Comparison of ENCODE assay signal across 18 cellular contexts in the genomic region with DNA sequence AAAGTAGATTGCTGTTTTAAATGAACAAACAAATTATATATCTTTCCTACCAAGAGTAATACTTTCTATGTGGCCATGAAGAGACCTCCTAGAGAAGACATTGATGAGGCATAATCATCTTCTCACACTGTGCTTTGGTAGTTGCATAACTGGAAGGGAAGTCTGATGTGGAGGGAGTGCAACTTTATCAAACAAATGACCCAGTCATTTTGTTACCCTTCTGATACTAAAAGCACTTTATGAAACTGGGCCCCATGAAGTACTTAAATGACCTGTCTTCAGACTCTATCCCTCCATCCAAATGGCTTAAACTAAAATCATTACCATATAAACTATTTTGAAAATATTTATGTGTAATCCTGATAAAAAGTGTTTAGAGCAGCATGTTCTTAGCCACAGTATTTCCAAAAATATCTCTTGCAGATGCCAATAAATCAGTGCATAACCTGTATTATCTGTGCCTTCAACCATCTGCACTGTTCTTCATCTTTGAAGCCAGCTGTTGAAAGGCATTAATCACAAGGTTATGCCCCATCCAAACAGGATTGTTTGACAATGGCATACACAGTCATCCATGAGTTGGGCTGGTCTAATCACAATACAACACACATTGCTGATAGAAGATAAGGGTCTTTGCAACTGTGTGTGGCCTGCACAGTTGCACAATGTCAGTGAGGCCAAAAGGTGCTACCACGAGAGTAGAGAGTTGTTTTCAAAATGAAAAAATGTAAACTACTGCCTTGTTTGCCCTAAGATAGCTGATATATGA. TPM values are rescaled to one million over a fixed set of nuclear protein-coding genes. Genes with fewer than 3 reads are reported as not detected.
DNase-seq lines count a peak whose midpoint lies in the region; ATAC-seq lines count a peak whose summit lies in the region.
"Had no signal": no experiment of that assay in that cellular context is flagged by ENCODE, and none has a peak within 500 bp of the region (broad histone marks: within the 10 kb centered on the region; RNA-seq: fewer than 3 reads in every experiment).

No MANE protein-coding gene starts in this region.

- ATAC-seq in activated CD4-positive, alpha-beta T cell treated with anti-CD3 and anti-CD28 coated beads for 36 hours, result peak; percentile 70
- peak; percentile 52 for ATAC-seq in HG02588 (IDR thresholded peaks at IDR 0.05; ENCODE audit: unreplicated experiment)
- peak; percentile 49 for ATAC-seq in HG03558 (IDR thresholded peaks at IDR 0.05; ENCODE audit: extremely low read depth, unreplicated experiment)
- ATAC-seq in HG03469 (IDR thresholded peaks at IDR 0.05; ENCODE audit: unreplicated experiment), result no peak
- no peak for ATAC-seq in left cardiac atrium
- ATAC-seq: gastroesophageal sphincter, left colon had no signal

- POLR2A ChIA-PET in activated CD4-positive, alpha-beta T cell treated with anti-CD3 and anti-CD28 coated beads for 36 hours (lab: Charles Lee), result no interaction called here

- no peaks in the 10 kb centered on the region for H3K27me3 Mint-ChIP-seq in activated CD4-positive, alpha-beta T cell treated with anti-CD3 and anti-CD28 coated beads for 36 hours
- H3K27me3 Mint-ChIP-seq: activated T-cell treated with anti-CD3 and anti-CD28 coated beads, Interleukin-2, amount 50 U/mL, for 24 hours had no signal

- peaks cover 11% of the 10 kb centered on the region for H3K4me1 Mint-ChIP-seq in activated CD4-positive, alpha-beta T cell treated with anti-CD3 and anti-CD28 coated beads for 36 hours

- H3K36me3 Mint-ChIP-seq in activated CD4-positive, alpha-beta T cell treated with anti-CD3 and anti-CD28 coated beads for 36 hours (ENCODE audit: low read depth), result no peaks in the 10 kb centered on the region
- H3K36me3 Mint-ChIP-seq: type B pancreatic cell had no signal

- no peak overlapping the region for H3K4me3 Mint-ChIP-seq in activated CD4-positive, alpha-beta T cell treated with anti-CD3 and anti-CD28 coated beads for 36 hours
- H3K4me3 Mint-ChIP-seq: activated T-cell treated with anti-CD3 and anti-CD28 coated beads, Interleukin-2, amount 50 U/mL, for 24 hours; type B pancreatic cell had no signal

- no peaks in the 10 kb centered on the region for H3K9me3 Mint-ChIP-seq in activated CD4-positive, alpha-beta T cell treated with anti-CD3 and anti-CD28 coated beads for 36 hours (ENCODE audit: low read depth)
- H3K9me3 Mint-ChIP-seq: activated T-cell treated with anti-CD3 and anti-CD28 coated beads, Interleukin-2, amount 50 U/mL, for 24 hours; type B pancreatic cell had no signal

- no peak overlapping the region for H3K27ac Mint-ChIP-seq in activated CD4-positive, alpha-beta T cell treated with anti-CD3 and anti-CD28 coated beads for 36 hours
- H3K27ac Mint-ChIP-seq: activated T-cell treated with anti-CD3 and anti-CD28 coated beads, Interleukin-2, amount 50 U/mL, for 24 hours; type B pancreatic cell had no signal

- CTCF ChIA-PET in activated CD4-positive, alpha-beta T cell treated with anti-CD3 and anti-CD28 coated beads for 36 hours (lab: Charles Lee), result no interaction called here

- DNase-seq in activated CD4-positive, alpha-beta T cell treated with anti-CD3 and anti-CD28 coated beads for 36 hours, result no peak
- DNase-seq in activated CD4-positive, alpha-beta T cell treated with anti-CD3 and anti-CD28 coated beads, Interleukin-2, amount 50 U/mL, for 48 hours, result no peak
- DNase-seq in renal cortical epithelial cell (ENCODE audit: low read depth), result peak; percentile 41
- no peak for DNase-seq in DMS114 treated with DMSO at 0.1 percent for 48 hours (lab: John Stamatoyannopoulos, UW; ENCODE audit: unreplicated experiment)
- DNase-seq in left cardiac atrium, result no peak
- DNase-seq: activated CD4-positive, CD25-positive, alpha-beta regulatory T cell; activated T-cell treated with anti-CD3 and anti-CD28 coated beads, Interleukin-2, amount 50 U/mL, for 24 hours; effector memory CD4-positive, alpha-beta T cell; GM23248; left colon; MV-4-11; NCI-H446 treated with DMSO at 0.1 percent for 48 hours; stimulated activated CD4-positive, alpha-beta T cell treated with anti-CD3 and anti-CD28 coated beads, Interleukin-12 subunit alpha, Interleukin-12 subunit beta, amount 100 ng/mL, for 4 hours had no signal

- intact Hi-C loops in activated CD4-positive, alpha-beta T cell treated with anti-CD3 and anti-CD28 coated beads for 36 hours (cut with DNase I, micrococcal nuclease), result no loop called here
- intact Hi-C loops in left cardiac atrium (cut with DNase I), result no loop called here

RNA-seq across cellular contexts. Expression of gene MIER3, which starts 31.9 kb away (rescaled TPM):
- total RNA-seq in activated CD4-positive, alpha-beta T cell treated with anti-CD3 and anti-CD28 coated beads for 36 hours, result 10 to 100 TPM; 15.4 to 16.0 TPM
- total RNA-seq in renal cortical epithelial cell, result 28.5 and 43.5 TPM in 2 replicates
- total RNA-seq in left cardiac atrium, result 10 to 100 TPM; 12.6 to 16.6 TPM

Comparison
In these comparisons a context has a peak if more than half of its experiments do, and no peak if none do; other contexts are left out.
1. ATAC-seq: peak in activated CD4-positive, alpha-beta T cell treated with anti-CD3 and anti-CD28 coated beads for 36 hours (single experiment), HG02588 (single experiment) and HG03558 (single experiment); none in HG03469 (single experiment) and left cardiac atrium (0 of 2).